In genomic region chr5:159814810-159815585, GRCh38 we compare ENCODE assay signal across 1 cellular context.
A peak's percentile ranks its signal among the peaks of the same experiment; 100 is the strongest.
TF ChIP-seq lines count a peak whose summit lies in the region.

No MANE protein-coding gene starts in this region.

TF ChIP-seq in SK-N-SH, 30 proteins besides CTCF, POLR2A, EP300 and RAD21 (continued from another document):
- TF ChIP-seq RXRA (IDR thresholded peaks at IDR 0.05; ENCODE audit: borderline replicate concordance, low read depth) (0 out of 2 replicates have a peak, but pooled peaks have one; percentile 14), JUND (IDR thresholded peaks at IDR 0.05) (peak; percentile 29; the same call in 1 of the 2 replicates)
